In genomic region chr16:55346475-55346874, GRCh38 we compare ENCODE assay signal across 39 cellular contexts. TPM values are rescaled to one million over a fixed set of nuclear protein-coding genes. Genes with fewer than 3 reads are reported as not detected.
"Had no signal": no experiment of that assay in that cellular context is flagged by ENCODE, and none has a peak within 500 bp of the region (broad histone marks: within the 10 kb centered on the region; RNA-seq: fewer than 3 reads in every experiment).

No MANE protein-coding gene starts in this region.

- H3K4me3 ChIP-seq: MG63 had no signal

- H3K36me3 ChIP-seq: MG63 had no signal

- H3K9me3 ChIP-seq: MG63 had no signal

- DNase-seq: Karpas-422, Kasumi-1, MG63, MM.1S, MV-4-11, NCI-H1048, NCI-H1092, NCI-H1092 treated with DMSO at 0.1 percent for 48 hours, NCI-H1105, NCI-H1105 treated with DMSO at 0.1 percent for 48 hours, NCI-H1417, NCI-H1417 treated with DMSO at 0.1 percent for 48 hours, NCI-H1436, NCI-H1436 treated with DMSO at 0.1 percent for 48 hours, NCI-H146, NCI-H1694, NCI-H1694 treated with DMSO at 0.1 percent for 48 hours, NCI-H187, NCI-H187 treated with DMSO at 0.1 percent for 48 hours, NCI-H1930, NCI-H2029, NCI-H2029 treated with DMSO at 0.1 percent for 48 hours, NCI-H2081, NCI-H2081 treated with DMSO at 0.1 percent for 48 hours, NCI-H2107, NCI-H2171, NCI-H2171 treated with DMSO at 0.1 percent for 48 hours, NCI-H2227 treated with DMSO at 0.1 percent for 48 hours, NCI-H226, NCI-H345, NCI-H446, NCI-H446 treated with DMSO at 0.1 percent for 48 hours, NCI-H510A, NCI-H510A treated with DMSO at 0.1 percent for 48 hours, NCI-H524, NCI-H524 treated with DMSO at 0.1 percent for 48 hours had no signal

RNA-seq across cellular contexts. Expression of gene IRX6, which starts 22.5 kb away (rescaled TPM):
- total RNA-seq: M059J, MCF 10A, NCI-H460 had no signal
